ENCODE assay signal across 22 cellular contexts in the genomic region with DNA sequence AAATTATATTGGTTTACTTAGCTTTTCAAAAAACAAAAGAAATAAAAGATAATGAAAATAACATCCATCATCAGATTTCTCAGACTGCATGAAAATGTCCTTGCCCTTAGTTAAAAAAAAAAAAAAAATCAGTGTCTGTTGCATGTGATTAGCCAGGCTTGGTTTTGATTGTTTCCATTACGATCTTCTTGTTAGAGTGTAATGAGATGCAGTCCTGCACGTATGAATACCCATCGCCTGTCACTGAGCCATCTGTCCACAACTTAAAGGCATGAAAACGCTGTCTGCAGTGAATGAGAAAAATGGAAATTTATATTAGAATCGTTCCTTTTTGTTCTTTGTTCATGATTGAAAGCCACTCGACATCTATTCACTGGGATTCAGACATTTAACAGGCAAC.
A peak's percentile ranks its signal among the peaks of the same experiment; 100 is the strongest.
DNase-seq lines count a peak whose midpoint lies in the region; TF ChIP-seq lines count a peak whose summit lies in the region.
"Had no signal": no experiment of that assay in that cellular context is flagged by ENCODE, and none has a peak within 500 bp of the region (broad histone marks: within the 10 kb centered on the region; RNA-seq: fewer than 3 reads in every experiment).

No MANE protein-coding gene starts in this region.

- H3K9ac ChIP-seq in endodermal cell (ENCODE audit: extremely low read depth, low read length, poor library complexity, severe bottlenecking), result no peak overlapping the region
- H3K9ac ChIP-seq in GM23248, result no peak overlapping the region

- no peaks in the 10 kb centered on the region for H3K36me3 Mint-ChIP-seq in endodermal cell (ENCODE audit: low read depth)
- H3K36me3 Mint-ChIP-seq: CD8-positive, alpha-beta T cell had no signal

- no peak overlapping the region for H3K4me3 ChIP-seq in A673 (ENCODE audit: low read depth, low read length, poor library complexity, severe bottlenecking)
- H3K4me3 ChIP-seq in endodermal cell (ENCODE audit: low read length), result no peak overlapping the region
- H3K4me3 ChIP-seq in GM23248, result no peak overlapping the region

- no peaks in the 10 kb centered on the region for H3K79me2 ChIP-seq in GM23248 (ENCODE audit: insufficient read depth)

- no peak for TF ChIP-seq POLR2A in erythroblast (IDR thresholded peaks at IDR 0.05; ENCODE audit: low read length)

- no peaks in the 10 kb centered on the region for H3F3A ChIP-seq in GM23248 (ENCODE audit: insufficient read depth)

- no TSS peak for BruUV-seq in A673 (replicated peaks; lab: Mats Ljungman, UMichigan)

- no peak overlapping the region for H3K4me3 Mint-ChIP-seq in endodermal cell
- H3K4me3 Mint-ChIP-seq: B cell; CD8-positive, alpha-beta T cell; T-helper 17 cell had no signal

- no peak overlapping the region for H3K4me2 ChIP-seq in GM23248 (ENCODE audit: unreplicated experiment)

- intact Hi-C loops in A673 (cut with micrococcal nuclease; ENCODE audit: unreplicated experiment), result loop anchor here (5.0 kb wide), 1 partner anchor 429 kb away; no protein-coding TSS in a partner anchor

- 91 to 100% methylated on average over 2 to 6 of the region's 6 CpGs for WGBS in endodermal cell (ENCODE audit: insufficient coverage in 1 of 2, insufficient read length in 1 of 2), 2 experiments
- WGBS in GM23248 (ENCODE audit: low coverage in 1 of 2, low lambda C conversion rate in 2 of 2, missing lambda C conversion rate in 2 of 2), 2 experiments, result 49 to 52% methylated on average over 6 of the region's 6 CpGs

- H3K27me3 ChIP-seq in A673 (replicated peaks; ENCODE audit: insufficient read depth, low read depth, low read length, poor library complexity) (no peaks in the 10 kb centered on the region), endodermal cell (ENCODE audit: control insufficient read depth, insufficient read depth, low read length, poor library complexity, severe bottlenecking) (no peaks in the 10 kb centered on the region), GM23248 (replicated peaks; ENCODE audit: insufficient read depth) (no peaks in the 10 kb centered on the region)

- H3K27me3 Mint-ChIP-seq in endodermal cell (ENCODE audit: insufficient read depth), result no peaks in the 10 kb centered on the region
- H3K27me3 Mint-ChIP-seq: B cell, T-helper 17 cell had no signal

- in situ Hi-C loops in GM23248 (cut with MboI), result no loop called here

- CTCF ChIA-PET in A673 (lab: Charles Lee), result no interaction called here

- no peak overlapping the region for H3K27ac Mint-ChIP-seq in endodermal cell
- H3K27ac Mint-ChIP-seq: B cell; CD8-positive, alpha-beta T cell; T-helper 17 cell had no signal

- H3K27ac ChIP-seq in A673 (ENCODE audit: low read depth, low read length, poor library complexity, severe bottlenecking), result no peak overlapping the region
- H3K27ac ChIP-seq in endodermal cell (ENCODE audit: low read depth, low read length), result peak overlapping the region; percentile 91
- no peak overlapping the region for H3K27ac ChIP-seq in GM23248
- H3K27ac ChIP-seq: C4-2B, RWPE1 had no signal

- no peaks in the 10 kb centered on the region; the same call in 1 of the 2 replicates for H3K9me2 ChIP-seq in GM23248 (ENCODE audit: insufficient read depth)

- TF ChIP-seq CTCF in A673 (conservative IDR thresholded peaks at IDR 0.05; ENCODE audit: low read depth, low read length), result no peak
- TF ChIP-seq CTCF in endodermal cell (conservative IDR thresholded peaks at IDR 0.05), result no peak

- H3K4me1 ChIP-seq in A673 (ENCODE audit: insufficient read depth, low read length, poor library complexity, severe bottlenecking), result peaks cover 20% of the 10 kb centered on the region
- H3K4me1 ChIP-seq in endodermal cell (ENCODE audit: control insufficient read depth, insufficient read depth, low read length), result no peaks in the 10 kb centered on the region
- no peaks in the 10 kb centered on the region for H3K4me1 ChIP-seq in GM23248 (ENCODE audit: insufficient read depth)
- H3K4me1 ChIP-seq: Caco-2 had no signal

- H3K9me3 ChIP-seq in A673 (ENCODE audit: low read depth, low read length, poor library complexity, severe bottlenecking), result no peaks in the 10 kb centered on the region
- H3K9me3 ChIP-seq in endodermal cell (ENCODE audit: control insufficient read depth, low read length), result no peaks in the 10 kb centered on the region
- peaks cover 3% of the 10 kb centered on the region for H3K9me3 ChIP-seq in GM23248 (ENCODE audit: low read depth)
- H3K9me3 ChIP-seq: Caco-2 had no signal

- peak; percentile 40 for DNase-seq in A673 (ENCODE audit: low spot score)
- DNase-seq in NCI-H128 (lab: John Stamatoyannopoulos, UW; ENCODE audit: unreplicated experiment), result peak; percentile 11
- DNase-seq in NCI-H524 (lab: John Stamatoyannopoulos, UW), result peak; percentile 42 to 77
- no peak for DNase-seq in endodermal cell
- no peak for DNase-seq in erythroblast (lab: John Stamatoyannopoulos, UW)
- DNase-seq in GM23248, result no peak
- DNase-seq in NCI-H187 (lab: John Stamatoyannopoulos, UW), result no peak
- DNase-seq in epidermal melanocyte (ENCODE audit: insufficient read length, low spot score), result no peak
- DNase-seq: Caco-2; CD8-positive, alpha-beta T cell; DND-41; KBM-7; MV-4-11; NCI-H1417; NCI-H345; NCI-H526; SHP77; SW 1271; T-helper 17 cell had no signal

- H3K36me3 ChIP-seq in A673 (ENCODE audit: insufficient read depth, low read length, poor library complexity, severe bottlenecking) (no peaks in the 10 kb centered on the region), endodermal cell (ENCODE audit: control insufficient read depth, insufficient read depth, low read length) (no peaks in the 10 kb centered on the region), GM23248 (ENCODE audit: low read depth) (no peaks in the 10 kb centered on the region)

- no peaks in the 10 kb centered on the region for H3K9me3 Mint-ChIP-seq in endodermal cell
- H3K9me3 Mint-ChIP-seq: CD8-positive, alpha-beta T cell had no signal

- POLR2A ChIA-PET in A673 (lab: Charles Lee; ENCODE audit: low non-redundant PET), result no interaction called here

- H4K20me1 ChIP-seq in GM23248 (ENCODE audit: insufficient read depth), result no peaks in the 10 kb centered on the region

- peaks cover 7% of the 10 kb centered on the region for H3K4me1 Mint-ChIP-seq in endodermal cell
- H3K4me1 Mint-ChIP-seq: B cell, T-helper 17 cell had no signal

- H2AFZ ChIP-seq in GM23248, result no peak overlapping the region

Comparison
In these comparisons a context has a peak if more than half of its experiments do, and no peak if none do; other contexts are left out.
1. DNase-seq: peak in A673 (single experiment), NCI-H128 (single experiment) and NCI-H524 (2 of 2); none in endodermal cell (single experiment), erythroblast (0 of 2), GM23248 (single experiment), NCI-H187 (0 of 2) and epidermal melanocyte (single experiment).